In genomic region chr22:46047226-46047625, GRCh38 we compare ENCODE assay signal across 15 cellular contexts.
A peak's percentile ranks its signal among the peaks of the same experiment; 100 is the strongest.
DNase-seq lines count a peak whose midpoint lies in the region; ATAC-seq and TF ChIP-seq lines count a peak whose summit lies in the region.
"Had no signal": no experiment of that assay in that cellular context is flagged by ENCODE, and none has a peak within 500 bp of the region (broad histone marks: within the 10 kb centered on the region; RNA-seq: fewer than 3 reads in every experiment).

No MANE protein-coding gene starts in this region.

- 48 to 63% methylated on average over 13 of the region's 13 CpGs for WGBS in esophagus, 2 donors

- DNase-seq in Right ventricle myocardium superior (peak; percentile 22), Right ventricle myocardium inferior (ENCODE audit: missing footprints) (no peak), omental fat pad (ENCODE audit: low spot score) (peak; percentile 12), upper lobe of right lung (peak; percentile 48), mucosa of gallbladder (ENCODE audit: low spot score) (no peak), nephron progenitor cell (no peak)
- DNase-seq: activated CD4-positive, alpha-beta T cell treated with anti-CD3 and anti-CD28 coated beads, Interleukin-2, amount 10 ng/mL, durations not matched to agents 24 days and 14 days; activated naive CD4-positive, alpha-beta T cell treated with anti-CD3 and anti-CD28 coated beads, Interleukin-2, amount 10 ng/mL, durations not matched to agents 7 days and 5 days; effector CD4-positive, alpha-beta T cell; NCI-H1092 treated with DMSO at 0.1 percent for 48 hours; NCI-H82; stimulated activated CD4-positive, alpha-beta T cell treated with anti-CD3 and anti-CD28 coated beads, Interleukin-1b, Interleukin-23, amount 100 ng/mL, for 48 hours; stimulated activated naive CD8-positive, alpha-beta T cell treated with anti-CD3 and anti-CD28 coated beads, Interleukin-15, Interleukin-2, amounts not matched to agents 100 U/mL and 50 U/mL, for 24 hours had no signal

- no peaks in the 10 kb centered on the region for H3K9me3 Mint-ChIP-seq in nephron progenitor cell
- H3K9me3 Mint-ChIP-seq: activated CD4-positive, alpha-beta T cell treated with anti-CD3 and anti-CD28 coated beads, Interleukin-2, amount 10 ng/mL, durations not matched to agents 24 days and 14 days; activated naive CD4-positive, alpha-beta T cell treated with anti-CD3 and anti-CD28 coated beads, Interleukin-2, amount 10 ng/mL, durations not matched to agents 7 days and 5 days had no signal

- H3K36me3 Mint-ChIP-seq in nephron progenitor cell (ENCODE audit: low read depth), result no peaks in the 10 kb centered on the region

- H3K4me3 ChIP-seq in esophagus (ENCODE audit: low read depth in 1 of 2, low read length in 2 of 2), result no peak overlapping the region
- H3K4me3 ChIP-seq in upper lobe of right lung, result peak overlapping the region; percentile 5

- TF ChIP-seq CTCF in omental fat pad (IDR thresholded peaks at IDR 0.05) (no peak), upper lobe of right lung (IDR thresholded peaks at IDR 0.05) (no peak), nephron progenitor cell (IDR thresholded peaks at IDR 0.05) (no peak)

- H3K36me3 ChIP-seq in esophagus (ENCODE audit: control insufficient read depth in 2 of 2, insufficient read depth in 2 of 2, low read length in 1 of 2), result peaks cover 0 to 7% of the 10 kb centered on the region in 2 donors
- no peaks in the 10 kb centered on the region for H3K36me3 ChIP-seq in upper lobe of right lung

- H3K9me3 ChIP-seq in esophagus (ENCODE audit: control insufficient read depth in 2 of 2, insufficient read depth in 1 of 2, low read depth in 1 of 2, low read length in 1 of 2) (no peaks in the 10 kb centered on the region), upper lobe of right lung (no peaks in the 10 kb centered on the region)

- H3K4me1 Mint-ChIP-seq in nephron progenitor cell, result no peaks in the 10 kb centered on the region

- peaks cover 88% of the 10 kb centered on the region for H3K27me3 Mint-ChIP-seq in nephron progenitor cell (ENCODE audit: low read depth, poor library complexity)
- H3K27me3 Mint-ChIP-seq: activated CD4-positive, alpha-beta T cell treated with anti-CD3 and anti-CD28 coated beads, Interleukin-2, amount 10 ng/mL, durations not matched to agents 24 days and 14 days had no signal

- H3K27ac Mint-ChIP-seq in nephron progenitor cell, result no peak overlapping the region
- H3K27ac Mint-ChIP-seq: activated CD4-positive, alpha-beta T cell treated with anti-CD3 and anti-CD28 coated beads, Interleukin-2, amount 10 ng/mL, durations not matched to agents 24 days and 14 days; activated naive CD4-positive, alpha-beta T cell treated with anti-CD3 and anti-CD28 coated beads, Interleukin-2, amount 10 ng/mL, durations not matched to agents 7 days and 5 days had no signal

- H3K27me3 ChIP-seq in esophagus (ENCODE audit: control insufficient read depth in 1 of 2, insufficient read depth in 2 of 2, low read length in 2 of 2) (no peaks in the 10 kb centered on the region), upper lobe of right lung (no peaks in the 10 kb centered on the region)

- no peak overlapping the region for H3K4me3 Mint-ChIP-seq in nephron progenitor cell
- H3K4me3 Mint-ChIP-seq: activated CD4-positive, alpha-beta T cell treated with anti-CD3 and anti-CD28 coated beads, Interleukin-2, amount 10 ng/mL, durations not matched to agents 24 days and 14 days; activated naive CD4-positive, alpha-beta T cell treated with anti-CD3 and anti-CD28 coated beads, Interleukin-2, amount 10 ng/mL, durations not matched to agents 7 days and 5 days had no signal

- intact Hi-C loops in Right ventricle myocardium superior (cut with DNase I), result no loop called here
- intact Hi-C loops in Right ventricle myocardium inferior (cut with DNase I), result no loop called here
- intact Hi-C loops in upper lobe of right lung (cut with DNase I), result no loop called here

- peak overlapping the region; percentile 88 to 99 for H3K27ac ChIP-seq in esophagus (ENCODE audit: low read depth in 2 of 2, low read length in 1 of 2)
- H3K27ac ChIP-seq in upper lobe of right lung, result peak overlapping the region; percentile 75

- ATAC-seq in Right ventricle myocardium superior (ENCODE audit: poor library complexity), result no peak
- ATAC-seq in Right ventricle myocardium inferior, result no peak
- ATAC-seq in omental fat pad (ENCODE audit: low FRiP score), result no peak
- no peak for ATAC-seq in upper lobe of right lung
- ATAC-seq in GM21786 (IDR thresholded peaks at IDR 0.05; ENCODE audit: unreplicated experiment), result no peak
- ATAC-seq: stimulated activated naive CD8-positive, alpha-beta T cell treated with anti-CD3 and anti-CD28 coated beads, Interleukin-15, Interleukin-2, amounts not matched to agents 100 U/mL and 50 U/mL, for 24 hours had no signal

- peaks cover 19 to 35% of the 10 kb centered on the region in 2 donors for H3K4me1 ChIP-seq in esophagus (ENCODE audit: control insufficient read depth in 2 of 2, insufficient read depth in 2 of 2, low read length in 1 of 2)
- H3K4me1 ChIP-seq in upper lobe of right lung, result peaks cover 65% of the 10 kb centered on the region

Comparison
In these comparisons a context has a peak if more than half of its experiments do, and no peak if none do; other contexts are left out.
1. DNase-seq: peak in Right ventricle myocardium superior (single experiment), omental fat pad (single experiment) and upper lobe of right lung (single experiment); none in Right ventricle myocardium inferior (single experiment), mucosa of gallbladder (single experiment) and nephron progenitor cell (single experiment).